Comparison of ENCODE assay signal across 2 cellular contexts in genomic region chr7:128344431-128344774, GRCh38.
TF ChIP-seq lines count a peak whose summit lies in the region.

No MANE protein-coding gene starts in this region.

TF ChIP-seq in GM23338, 12 proteins besides CTCF, POLR2A, EP300 and RAD21:
- TF ChIP-seq EZH2phosphoT487 (IDR thresholded peaks at IDR 0.05; ENCODE audit: unreplicated experiment): no peak
- no peak for TF ChIP-seq CREB1 (CRISPR knock-in tag; IDR thresholded peaks at IDR 0.05; ENCODE audit: low read depth)
- TF ChIP-seq REST (IDR thresholded peaks at IDR 0.05; ENCODE audit: unreplicated experiment): no peak
- no peak for TF ChIP-seq ZNF114 (CRISPR knock-in tag; IDR thresholded peaks at IDR 0.05)
- no peak for TF ChIP-seq ZNF331 (CRISPR knock-in tag; IDR thresholded peaks at IDR 0.05; ENCODE audit: low read depth)
- TF ChIP-seq ETS1 (IDR thresholded peaks at IDR 0.05): no peak
- no peak for TF ChIP-seq EZH2 (IDR thresholded peaks at IDR 0.05; ENCODE audit: low read depth, unreplicated experiment)
- TF ChIP-seq NANOG (IDR thresholded peaks at IDR 0.05; ENCODE audit: borderline replicate concordance): no peak
TF ChIP-seq in GM23338: peak in this region for 0.

TF ChIP-seq in H1, 55 proteins besides CTCF, POLR2A, EP300 and RAD21:
- TF ChIP-seq SIX5 (IDR thresholded peaks at IDR 0.05; ENCODE audit: low read depth, low read length): no peak
- no peak for TF ChIP-seq SUZ12 (IDR thresholded peaks at IDR 0.05; ENCODE audit: low read length)
- TF ChIP-seq RNF2 (IDR thresholded peaks at IDR 0.05; ENCODE audit: borderline replicate concordance, low read depth, low read length, missing control alignments, poor library complexity, severe bottlenecking): no peak
- no peak for TF ChIP-seq GTF2F1 (IDR thresholded peaks at IDR 0.05; ENCODE audit: borderline replicate concordance, low read depth, low read length)
- no peak for TF ChIP-seq KDM5A (IDR thresholded peaks at IDR 0.05; ENCODE audit: low read length)
- no peak for TF ChIP-seq CHD1 (IDR thresholded peaks at IDR 0.05; ENCODE audit: low read depth, low read length)
- no peak for TF ChIP-seq JUND (IDR thresholded peaks at IDR 0.05; ENCODE audit: low read length)
- no peak for TF ChIP-seq BRCA1 (IDR thresholded peaks at IDR 0.05; ENCODE audit: low read depth, low read length)
- no peak for TF ChIP-seq RXRA (IDR thresholded peaks at IDR 0.05; ENCODE audit: insufficient read depth, low read depth, low read length)
